ENCODE assay signal across 18 cellular contexts in the genomic region with DNA sequence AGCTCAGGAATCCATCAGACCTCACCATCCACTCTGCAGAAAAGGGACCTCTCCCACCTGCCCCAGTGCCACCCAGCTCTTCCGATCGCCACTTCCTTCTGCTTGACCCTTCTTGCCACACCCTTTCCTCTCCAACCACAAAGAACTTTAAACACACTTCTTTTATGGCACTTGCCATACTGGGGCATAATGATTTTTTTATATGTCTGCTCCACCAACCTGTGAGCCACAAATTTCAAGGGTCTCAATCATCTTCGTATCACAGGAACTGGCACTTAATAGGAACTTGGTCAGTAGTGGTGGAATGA. TPM values are rescaled to one million over a fixed set of nuclear protein-coding genes. Genes with fewer than 3 reads are reported as not detected.
DNase-seq lines count a peak whose midpoint lies in the region; ATAC-seq and TF ChIP-seq lines count a peak whose summit lies in the region.
"Had no signal": no experiment of that assay in that cellular context is flagged by ENCODE, and none has a peak within 500 bp of the region (broad histone marks: within the 10 kb centered on the region; RNA-seq: fewer than 3 reads in every experiment).

No MANE protein-coding gene starts in this region.

- H3K27me3 ChIP-seq in OCI-LY1 (ENCODE audit: insufficient read depth, low read length) (no peaks in the 10 kb centered on the region), spleen (replicated peaks in 1 of 7) (no peaks in the 10 kb centered on the region)

- no peaks in the 10 kb centered on the region for H4K20me1 ChIP-seq in OCI-LY1 (ENCODE audit: insufficient read depth, low read length)

- H3K27ac ChIP-seq in OCI-LY1 (ENCODE audit: low read depth, low read length, poor library complexity, severe bottlenecking) (peak overlapping the region; percentile 79), spleen (peak overlapping the region in 7 of 8 donors; percentile 26 to 79 (median 51))
- H3K27ac ChIP-seq: KMS-11 had no signal

- TF ChIP-seq POLR2A in spleen (IDR thresholded peaks at IDR 0.05), result no peak

- H3K9me3 ChIP-seq in OCI-LY1 (ENCODE audit: low read length), result no peaks in the 10 kb centered on the region
- no peaks in the 10 kb centered on the region for H3K9me3 ChIP-seq in spleen

- no peaks in the 10 kb centered on the region for H3K9me2 ChIP-seq in OCI-LY1 (ENCODE audit: low read depth, low read length)

- H3K4me3 ChIP-seq in OCI-LY1 (ENCODE audit: low read depth, low read length, poor library complexity, severe bottlenecking), result no peak overlapping the region
- H3K4me3 ChIP-seq in spleen, result peak overlapping the region in 1 of 8 donors; percentile 6

- peaks cover 50% of the 10 kb centered on the region for H3K4me1 ChIP-seq in OCI-LY1 (ENCODE audit: insufficient read depth, low read length, severe bottlenecking)
- peaks cover 4 to 96% (median 29%) of the 10 kb centered on the region in 6 donors for H3K4me1 ChIP-seq in spleen

- peak overlapping the region; percentile 34 for H3K27ac Mint-ChIP-seq in dendritic cell treated with granulocyte-macrophage colony-stimulating factor and Interleukin-4, amounts not matched to agents 40 ng/mL and 50 ng/mL, for 4 days

- peak overlapping the region; percentile 6; the same call in 1 of the 2 replicates for H3K4me2 ChIP-seq in OCI-LY1 (ENCODE audit: low read length)
- H3K4me2 ChIP-seq: KMS-11 had no signal

- H3K4me3 Mint-ChIP-seq in dendritic cell treated with granulocyte-macrophage colony-stimulating factor and Interleukin-4, amounts not matched to agents 40 ng/mL and 50 ng/mL, for 4 days, result peak overlapping the region; percentile 13

- no peak overlapping the region; the same call in 1 of the 2 replicates for H3K9ac ChIP-seq in OCI-LY1 (ENCODE audit: low read length)
- H3K9ac ChIP-seq: KMS-11 had no signal

- WGBS in spleen, 5 donors, result 11 to 28% (median 20%) methylated on average over 3 of the region's 3 CpGs

- H3K9me3 Mint-ChIP-seq in dendritic cell treated with granulocyte-macrophage colony-stimulating factor and Interleukin-4, amounts not matched to agents 40 ng/mL and 50 ng/mL, for 4 days, result no peaks in the 10 kb centered on the region

- no peaks in the 10 kb centered on the region for H3K79me2 ChIP-seq in OCI-LY1 (ENCODE audit: insufficient read depth, low read length)

- intact Hi-C loops in dendritic cell treated with granulocyte-macrophage colony-stimulating factor and Interleukin-4, amounts not matched to agents 40 ng/mL and 50 ng/mL, for 4 days (cut with micrococcal nuclease), result no loop called here
- intact Hi-C loops in spleen (cut with DNase I; ENCODE audit: low total_unique reads), result no loop called here

- DNase-seq in SKM-1 treated with dmso at 0.1 percent for 144 hours (lab: John Stamatoyannopoulos, UW; ENCODE audit: unreplicated experiment) (peak; percentile 46), SKM-1 (lab: John Stamatoyannopoulos, UW; ENCODE audit: unreplicated experiment) (no peak), spleen (no peak)
- DNase-seq: 8988T; activated naive CD4-positive, alpha-beta T cell treated with anti-CD3 and anti-CD28 coated beads, Interleukin-2, amount 50 U/mL, for 16 hours; caudate nucleus; COR-L47; glutamatergic neuron; NCI-H1930; NCI-H526 treated with DMSO at 0.1 percent for 48 hours; SHP77; stimulated activated naive CD4-positive, alpha-beta T cell treated with Interleukin-2 at 50 U/mL for 16 hours had no signal

- H3K4me1 Mint-ChIP-seq in dendritic cell treated with granulocyte-macrophage colony-stimulating factor and Interleukin-4, amounts not matched to agents 40 ng/mL and 50 ng/mL, for 4 days (ENCODE audit: low read depth), result peaks cover 47% of the 10 kb centered on the region

- H3K36me3 ChIP-seq in OCI-LY1 (ENCODE audit: insufficient read depth, low read length) (no peaks in the 10 kb centered on the region), spleen (no peaks in the 10 kb centered on the region)

- no peak overlapping the region for H2AFZ ChIP-seq in OCI-LY1 (ENCODE audit: low read length)

- H3F3A ChIP-seq in OCI-LY1 (ENCODE audit: insufficient read depth, low read length), result peaks cover under 1% of the 10 kb centered on the region; the same call in 1 of the 2 replicates

- H3K27me3 Mint-ChIP-seq in dendritic cell treated with granulocyte-macrophage colony-stimulating factor and Interleukin-4, amounts not matched to agents 40 ng/mL and 50 ng/mL, for 4 days, result no peaks in the 10 kb centered on the region

- no peaks in the 10 kb centered on the region for H3K36me3 Mint-ChIP-seq in dendritic cell treated with granulocyte-macrophage colony-stimulating factor and Interleukin-4, amounts not matched to agents 40 ng/mL and 50 ng/mL, for 4 days (ENCODE audit: low read depth)

- ATAC-seq in GM18867 (IDR thresholded peaks at IDR 0.05; ENCODE audit: unreplicated experiment) (no peak), HG02763 (IDR thresholded peaks at IDR 0.05; ENCODE audit: unreplicated experiment) (no peak), GM21360 (IDR thresholded peaks at IDR 0.05; ENCODE audit: unreplicated experiment) (no peak)

- TF ChIP-seq CTCF in OCI-LY1 (IDR thresholded peaks at IDR 0.05; ENCODE audit: low read length), result no peak
- no peak for TF ChIP-seq CTCF in spleen (IDR thresholded peaks at IDR 0.05 in 8 of 11, conservative IDR thresholded peaks at IDR 0.05 in 3 of 11)

RNA-seq across cellular contexts. Expression of a gene that starts 11.7 kb away (rescaled TPM):
- 1,000 to 10,000 TPM in 4 of 7 donors, 100 to 1,000 TPM in 3; 575 to 1,376 (median 1,013) TPM for total RNA-seq in spleen
- 100 to 1,000 TPM in 1 of 3 donors, 10 to 100 TPM in 2; 59.8 to 166 (median 71.1) TPM for polyA plus RNA-seq in spleen
